Comparison of ENCODE assay signal across 1 cellular context in the genomic region with DNA sequence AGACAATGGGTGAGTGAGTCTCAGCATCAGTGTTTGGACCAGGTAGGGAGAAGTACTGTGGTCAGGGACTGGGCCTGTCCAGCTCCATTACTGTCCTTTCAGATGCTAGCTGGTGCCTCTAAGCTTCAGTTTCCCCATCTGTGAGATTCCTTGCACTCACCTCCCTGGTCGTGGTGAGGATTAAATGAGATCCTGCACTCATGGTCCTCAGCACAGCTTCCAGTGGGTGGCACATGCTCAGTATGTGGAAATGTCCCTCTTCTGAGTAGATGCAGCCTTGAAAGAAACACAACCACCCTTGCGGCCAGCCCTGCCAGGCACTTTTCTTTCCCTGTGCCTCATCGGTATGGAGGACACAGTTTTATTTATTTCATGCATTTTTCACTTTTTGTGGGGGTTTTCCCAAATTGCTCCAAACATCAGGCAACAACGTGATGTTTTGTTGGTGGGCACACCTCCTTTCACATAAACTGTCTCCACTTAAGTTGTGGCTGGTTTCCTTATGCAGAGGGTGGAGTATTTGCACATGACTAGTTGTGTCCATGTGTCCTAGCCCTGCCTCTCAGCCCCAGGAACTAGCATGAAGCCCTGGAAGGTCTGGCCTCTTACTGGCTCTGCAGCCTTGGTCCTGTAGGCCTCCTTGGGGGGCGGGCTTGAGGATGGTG.
TF ChIP-seq lines count a peak whose summit lies in the region.

No MANE protein-coding gene starts in this region.

TF ChIP-seq in A549, 52 proteins besides CTCF, POLR2A, EP300 and RAD21:
- TF ChIP-seq HDAC2 (IDR thresholded peaks at IDR 0.05) (no peak), BHLHE40 (IDR thresholded peaks at IDR 0.05; ENCODE audit: low read depth, low read length) (no peak), ESRRA (IDR thresholded peaks at IDR 0.05; ENCODE audit: borderline replicate concordance, low read length) (no peak), EHF (CRISPR knock-in tag; IDR thresholded peaks at IDR 0.05) (no peak), HOXB13 (CRISPR knock-in tag; IDR thresholded peaks at IDR 0.05; ENCODE audit: low read depth) (no peak), SREBF2 (IDR thresholded peaks at IDR 0.05) (no peak), ZSCAN20 (CRISPR knock-in tag; IDR thresholded peaks at IDR 0.05) (no peak), ZC3H11A (IDR thresholded peaks at IDR 0.05) (no peak), TFCP2L1 (CRISPR knock-in tag; IDR thresholded peaks at IDR 0.05) (no peak), TP53 (CRISPR knock-in tag; IDR thresholded peaks at IDR 0.05) (no peak)
- TF ChIP-seq, protein P1, sequence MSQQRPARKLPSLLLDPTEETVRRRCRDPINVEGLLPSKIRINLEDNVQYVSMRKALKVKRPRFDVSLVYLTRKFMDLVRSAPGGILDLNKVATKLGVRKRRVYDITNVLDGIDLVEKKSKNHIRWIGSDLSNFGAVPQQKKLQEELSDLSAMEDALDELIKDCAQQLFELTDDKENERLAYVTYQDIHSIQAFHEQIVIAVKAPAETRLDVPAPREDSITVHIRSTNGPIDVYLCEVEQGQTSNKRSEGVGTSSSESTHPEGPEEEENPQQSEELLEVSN (IDR thresholded peaks at IDR 0.05; ENCODE audit: borderline replicate concordance, low read depth) = no peak
- TF ChIP-seq, protein P2, sequence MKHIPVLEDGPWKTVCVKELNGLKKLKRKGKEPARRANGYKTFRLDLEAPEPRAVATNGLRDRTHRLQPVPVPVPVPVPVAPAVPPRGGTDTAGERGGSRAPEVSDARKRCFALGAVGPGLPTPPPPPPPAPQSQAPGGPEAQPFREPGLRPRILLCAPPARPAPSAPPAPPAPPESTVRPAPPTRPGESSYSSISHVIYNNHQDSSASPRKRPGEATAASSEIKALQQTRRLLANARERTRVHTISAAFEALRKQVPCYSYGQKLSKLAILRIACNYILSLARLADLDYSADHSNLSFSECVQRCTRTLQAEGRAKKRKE (CRISPR knock-in tag; IDR thresholded peaks at IDR 0.05; ENCODE audit: low read depth) = no peak
